Comparison of ENCODE assay signal across 20 cellular contexts in the genomic region with DNA sequence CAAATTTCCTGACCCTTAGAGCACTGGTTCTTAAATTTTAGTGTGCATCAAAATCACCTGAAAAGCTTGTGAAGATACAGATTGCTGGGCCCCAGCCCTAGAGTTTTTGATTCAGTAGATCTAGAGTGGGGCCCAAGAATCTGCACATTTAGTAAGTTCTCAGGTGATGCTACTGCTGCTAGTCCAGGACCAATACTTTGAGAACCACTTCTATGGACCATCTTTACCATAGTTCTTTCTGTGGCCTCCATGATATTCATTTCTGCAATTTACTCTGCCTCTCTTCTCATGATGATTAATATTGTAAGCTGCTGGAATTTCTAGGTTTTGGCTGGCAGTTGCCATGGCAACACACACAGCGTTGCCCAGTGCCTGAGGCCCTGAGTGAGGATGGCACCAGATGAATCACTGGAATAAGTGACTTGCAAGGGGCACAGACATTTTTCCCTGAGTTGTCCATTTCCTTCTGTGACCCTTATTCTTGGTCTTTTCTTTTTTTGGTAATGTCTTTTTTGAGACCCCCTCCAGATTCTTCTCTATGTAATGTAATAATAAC.
DNase-seq lines count a peak whose midpoint lies in the region; ATAC-seq and TF ChIP-seq lines count a peak whose summit lies in the region.
"Had no signal": no experiment of that assay in that cellular context is flagged by ENCODE, and none has a peak within 500 bp of the region (broad histone marks: within the 10 kb centered on the region; RNA-seq: fewer than 3 reads in every experiment).

No MANE protein-coding gene starts in this region.

- peaks cover 8% of the 10 kb centered on the region for H3K4me1 Mint-ChIP-seq in activated T-cell treated with anti-CD3 and anti-CD28 coated beads, Interleukin-2, amount 50 U/mL, for 72 hours (ENCODE audit: low read depth)
- no peaks in the 10 kb centered on the region for H3K4me1 Mint-ChIP-seq in stimulated activated effector memory CD8-positive, alpha-beta T cell treated with anti-CD3 and anti-CD28 coated beads, Interleukin-12 subunit alpha, Interleukin-12 subunit beta, amount 100 ng/mL, for 72 hours

- no peak for TF ChIP-seq CTCF in epithelial cell of esophagus (IDR thresholded peaks at IDR 0.05; ENCODE audit: insufficient read depth, low read depth, low read length, missing control alignments)

- H3K27ac Mint-ChIP-seq in activated T-cell treated with anti-CD3 and anti-CD28 coated beads, Interleukin-2, amount 50 U/mL, for 72 hours, result no peak overlapping the region
- H3K27ac Mint-ChIP-seq in stimulated activated effector memory CD8-positive, alpha-beta T cell treated with anti-CD3 and anti-CD28 coated beads, Interleukin-12 subunit alpha, Interleukin-12 subunit beta, amount 100 ng/mL, for 72 hours, result no peak overlapping the region
- H3K27ac Mint-ChIP-seq: mesothelial cell of epicardium; natural killer cell treated with Interleukin-12 subunit alpha and Interleukin-12 subunit beta and Interleukin-15 and Interleukin-18, amount 100 ng/mL, for 72 hours had no signal

- no peak overlapping the region for H3K4me3 Mint-ChIP-seq in activated T-cell treated with anti-CD3 and anti-CD28 coated beads, Interleukin-2, amount 50 U/mL, for 72 hours
- H3K4me3 Mint-ChIP-seq in stimulated activated effector memory CD8-positive, alpha-beta T cell treated with anti-CD3 and anti-CD28 coated beads, Interleukin-12 subunit alpha, Interleukin-12 subunit beta, amount 100 ng/mL, for 72 hours, result no peak overlapping the region
- H3K4me3 Mint-ChIP-seq: mesothelial cell of epicardium; natural killer cell treated with Interleukin-12 subunit alpha and Interleukin-12 subunit beta and Interleukin-15 and Interleukin-18, amount 100 ng/mL, for 72 hours had no signal

- H3K36me3 Mint-ChIP-seq in activated T-cell treated with anti-CD3 and anti-CD28 coated beads, Interleukin-2, amount 50 U/mL, for 72 hours (ENCODE audit: insufficient read depth in 2 of 2), result no peaks in the 10 kb centered on the region
- no peaks in the 10 kb centered on the region for H3K36me3 Mint-ChIP-seq in stimulated activated effector memory CD8-positive, alpha-beta T cell treated with anti-CD3 and anti-CD28 coated beads, Interleukin-12 subunit alpha, Interleukin-12 subunit beta, amount 100 ng/mL, for 72 hours
- H3K36me3 Mint-ChIP-seq: mesothelial cell of epicardium; natural killer cell treated with Interleukin-12 subunit alpha and Interleukin-12 subunit beta and Interleukin-15 and Interleukin-18, amount 100 ng/mL, for 72 hours had no signal

- ATAC-seq in activated T-cell treated with anti-CD3 and anti-CD28 coated beads, Interleukin-2, amount 50 U/mL, for 72 hours (replicated peaks in 1 of 2), result peak; percentile 39 to 57
- ATAC-seq in stimulated activated effector memory CD8-positive, alpha-beta T cell treated with anti-CD3 and anti-CD28 coated beads, Interleukin-12 subunit alpha, Interleukin-12 subunit beta, amount 100 ng/mL, for 72 hours, result peak; percentile 61
- no peak for ATAC-seq in HG02840 (IDR thresholded peaks at IDR 0.05; ENCODE audit: low FRiP score, unreplicated experiment)
- ATAC-seq: left cardiac atrium; natural killer cell treated with Interleukin-12 subunit alpha and Interleukin-12 subunit beta and Interleukin-15 and Interleukin-18, amount 100 ng/mL, for 72 hours had no signal

- no peaks in the 10 kb centered on the region for H3K9me3 Mint-ChIP-seq in activated T-cell treated with anti-CD3 and anti-CD28 coated beads, Interleukin-2, amount 50 U/mL, for 72 hours
- H3K9me3 Mint-ChIP-seq in stimulated activated effector memory CD8-positive, alpha-beta T cell treated with anti-CD3 and anti-CD28 coated beads, Interleukin-12 subunit alpha, Interleukin-12 subunit beta, amount 100 ng/mL, for 72 hours, result no peaks in the 10 kb centered on the region
- H3K9me3 Mint-ChIP-seq: mesothelial cell of epicardium; natural killer cell treated with Interleukin-12 subunit alpha and Interleukin-12 subunit beta and Interleukin-15 and Interleukin-18, amount 100 ng/mL, for 72 hours had no signal

- no peak overlapping the region for H3K4me3 ChIP-seq in epithelial cell of esophagus (ENCODE audit: low read length)
- H3K4me3 ChIP-seq: adrenal gland, sigmoid colon, suprapubic skin had no signal

- peak; percentile 1 to 29 for DNase-seq in activated T-cell treated with anti-CD3 and anti-CD28 coated beads, Interleukin-2, amount 50 U/mL, for 72 hours
- DNase-seq in activated T-cell treated with anti-CD3 and anti-CD28 coated beads, Interleukin-2, amount 50 U/mL, for 1 hour, result no peak
- DNase-seq in HK-2 (ENCODE audit: unreplicated experiment) (peak; percentile 8), epithelial cell of esophagus (ENCODE audit: low read depth) (peak; percentile 8), T-helper 1 cell (no peak)
- no peak for DNase-seq in stimulated activated effector memory CD8-positive, alpha-beta T cell treated with anti-CD3 and anti-CD28 coated beads, Interleukin-12 subunit alpha, Interleukin-12 subunit beta, amount 100 ng/mL, for 72 hours (ENCODE audit: low spot score in 2 of 2)
- no peak for DNase-seq in stimulated activated naive CD4-positive, alpha-beta T cell (lab: John Stamatoyannopoulos, UW)
- DNase-seq: ACHN, erythroblast, GDM1, left cardiac atrium, NCI-H1436, NCI-H510A treated with DMSO at 0.1 percent for 48 hours, sigmoid colon, WERI-Rb-1 had no signal

- peaks cover 25% of the 10 kb centered on the region for H3K27me3 Mint-ChIP-seq in activated T-cell treated with anti-CD3 and anti-CD28 coated beads, Interleukin-2, amount 50 U/mL, for 72 hours (ENCODE audit: low read depth)

Comparison
In these comparisons a context has a peak if more than half of its experiments do, and no peak if none do; other contexts are left out.
1. DNase-seq: peak in activated T-cell treated with anti-CD3 and anti-CD28 coated beads, Interleukin-2, amount 50 U/mL, for 72 hours (2 of 2), HK-2 (single experiment) and epithelial cell of esophagus (single experiment); none in activated T-cell treated with anti-CD3 and anti-CD28 coated beads, Interleukin-2, amount 50 U/mL, for 1 hour (single experiment), stimulated activated effector memory CD8-positive, alpha-beta T cell treated with anti-CD3 and anti-CD28 coated beads, Interleukin-12 subunit alpha, Interleukin-12 subunit beta, amount 100 ng/mL, for 72 hours (0 of 2), T-helper 1 cell (0 of 5) and stimulated activated naive CD4-positive, alpha-beta T cell (0 of 6).